Comparison of ENCODE assay signal across 8 cellular contexts in genomic region chr2:101309211-101309700, GRCh38. TPM values are rescaled to one million over a fixed set of nuclear protein-coding genes. Genes with fewer than 3 reads are reported as not detected.
DNase-seq lines count a peak whose midpoint lies in the region; ATAC-seq, FAIRE-seq and TF ChIP-seq lines count a peak whose summit lies in the region.

No MANE protein-coding gene starts in this region.

- H3K4me1 Mint-ChIP-seq in naive thymus-derived CD4-positive, alpha-beta T cell = peaks cover 50 to 76% (median 67%) of the 10 kb centered on the region in 7 donors

- ATAC-seq in naive thymus-derived CD4-positive, alpha-beta T cell = no peak

- no peak for FAIRE-seq in GM19239 (lab: Jason Lieb, UNC)

- H3K9ac ChIP-seq in HUES6 (ENCODE audit: low read length) (no peak overlapping the region), mammary epithelial cell (ENCODE audit: insufficient read depth, low read length) (no peak overlapping the region)

- peaks cover 43% of the 10 kb centered on the region for H3K79me2 ChIP-seq in mammary epithelial cell (ENCODE audit: insufficient read depth, low read length)

- CTCF ChIA-PET in mammary epithelial cell (lab: Charles Lee; ENCODE audit: low non-redundant PET) = no interaction called here
- CTCF ChIA-PET in naive thymus-derived CD4-positive, alpha-beta T cell (lab: Charles Lee) = interaction anchor here (0.8 to 1.5 kb wide), 2 partner anchors 21 to 56 kb away, joined by 3 to 9 read pairs; partner anchors contain the start of gene CNOT11

- 99% methylated on average over 6 of the region's 6 CpGs for WGBS in mammary epithelial cell (ENCODE audit: low coverage, missing lambda C conversion rate)

- in situ Hi-C loops in mammary epithelial cell (cut with MboI; ENCODE audit: low sequenced_read_pairs in 2 of 2) = no loop called here

- DNase-seq in mammary epithelial cell (no peak), COLO668 (lab: John Stamatoyannopoulos, UW; ENCODE audit: unreplicated experiment) (no peak), OCI-M2 (lab: John Stamatoyannopoulos, UW; ENCODE audit: unreplicated experiment) (no peak), epidermal melanocyte (ENCODE audit: insufficient read length, low spot score) (no peak), GM19239 (ENCODE audit: insufficient read length, low spot score) (no peak)
- DNase-seq in naive thymus-derived CD4-positive, alpha-beta T cell = no peak

- H3K27me3 ChIP-seq in HUES6 (ENCODE audit: control insufficient read depth, insufficient read depth, low read length) (peaks cover 4% of the 10 kb centered on the region; the same call in 1 of the 2 replicates), mammary epithelial cell (ENCODE audit: insufficient read depth, low read length) (no peaks in the 10 kb centered on the region)
- H3K27me3 ChIP-seq in naive thymus-derived CD4-positive, alpha-beta T cell (ENCODE audit: control insufficient read depth in 2 of 2, insufficient read depth in 2 of 2, low read length in 2 of 2) = no peaks in the 10 kb centered on the region

- H3K36me3 Mint-ChIP-seq in naive thymus-derived CD4-positive, alpha-beta T cell = peaks cover 0 to 24% (median 6%) of the 10 kb centered on the region in 5 donors

- peak overlapping the region; percentile 87 to 99 (median 92) for H3K27ac Mint-ChIP-seq in naive thymus-derived CD4-positive, alpha-beta T cell

- peak overlapping the region; percentile 97 for H2AFZ ChIP-seq in mammary epithelial cell (ENCODE audit: low read depth, low read length)

- peaks cover 7% of the 10 kb centered on the region for H4K20me1 ChIP-seq in mammary epithelial cell (ENCODE audit: insufficient read depth, low read length)

- no peak for TF ChIP-seq CTCF in 22Rv1 (IDR thresholded peaks at IDR 0.05)
- TF ChIP-seq CTCF in mammary epithelial cell (conservative IDR thresholded peaks at IDR 0.05 in 1 of 2, IDR thresholded peaks at IDR 0.05 in 1 of 2; ENCODE audit: extremely low read depth in 1 of 2, insufficient read depth in 1 of 2, low read depth in 1 of 2, low read length in 2 of 2) = no peak

- peaks cover 0 to 5% (median 0%) of the 10 kb centered on the region in 5 donors for H3K27me3 Mint-ChIP-seq in naive thymus-derived CD4-positive, alpha-beta T cell

- H3K36me3 ChIP-seq in HUES6 (ENCODE audit: control insufficient read depth, insufficient read depth, low read length) (no peaks in the 10 kb centered on the region), mammary epithelial cell (ENCODE audit: insufficient read depth, low read length) (no peaks in the 10 kb centered on the region)
- peaks cover 0 to 5% (median 0%) of the 10 kb centered on the region in 3 experiments for H3K36me3 ChIP-seq in naive thymus-derived CD4-positive, alpha-beta T cell (ENCODE audit: control insufficient read depth in 2 of 3, insufficient read depth in 3 of 3, low read length in 3 of 3)

- no TSS peak for BruUV-seq in mammary epithelial cell (replicated peaks; lab: Mats Ljungman, UMichigan)

- H3K4me3 Mint-ChIP-seq in naive thymus-derived CD4-positive, alpha-beta T cell = peak overlapping the region; percentile 88 to 100 (median 96)

- dilution Hi-C loops in mammary epithelial cell (cut with HindIII; ENCODE audit: low sequenced_read_pairs) = no loop called here

- intact Hi-C loops in mammary epithelial cell (cut with micrococcal nuclease) = no loop called here
- intact Hi-C loops in naive thymus-derived CD4-positive, alpha-beta T cell (cut with micrococcal nuclease) = loop anchor here (2.0 to 5.0 kb wide), 7 partner anchors 42 to 727 kb away; partner anchors contain the start of genes MAP4K4 (in 2 of the 2), CREG2 (in 1 of the 2) and RPL31 (in 1 of the 2)

- H3K4me1 ChIP-seq in HUES6 (ENCODE audit: control insufficient read depth, insufficient read depth, low read length) = peaks cover 14% of the 10 kb centered on the region; the same call in 1 of the 2 replicates
- H3K4me1 ChIP-seq in mammary epithelial cell (ENCODE audit: insufficient read depth, low read length) = peaks cover 29% of the 10 kb centered on the region
- peaks cover 54 to 56% of the 10 kb centered on the region in 2 donors for H3K4me1 ChIP-seq in naive thymus-derived CD4-positive, alpha-beta T cell (ENCODE audit: control insufficient read depth in 2 of 2, insufficient read depth in 2 of 2, low read length in 2 of 2)

- H3K9me3 ChIP-seq in HUES6 (ENCODE audit: control insufficient read depth, insufficient read depth, low read depth, low read length) (no peaks in the 10 kb centered on the region), mammary epithelial cell (replicated peaks; ENCODE audit: insufficient read depth, low read length) (no peaks in the 10 kb centered on the region)
- H3K9me3 ChIP-seq in naive thymus-derived CD4-positive, alpha-beta T cell (ENCODE audit: control insufficient read depth in 2 of 3, low read length in 3 of 3) = no peaks in the 10 kb centered on the region

- H3K9me3 Mint-ChIP-seq in naive thymus-derived CD4-positive, alpha-beta T cell = peaks cover 0 to 2% (median 0%) of the 10 kb centered on the region in 11 donors

- peak overlapping the region; percentile 95 for H3K4me2 ChIP-seq in mammary epithelial cell (ENCODE audit: insufficient read depth, low read depth, low read length)

- H3K27ac ChIP-seq in 22Rv1 (peak overlapping the region; percentile 52), HUES6 (ENCODE audit: low read depth, low read length) (no peak overlapping the region), mammary epithelial cell (ENCODE audit: insufficient read depth, low read depth, low read length) (no peak overlapping the region)
- peak overlapping the region; percentile 88 for H3K27ac ChIP-seq in naive thymus-derived CD4-positive, alpha-beta T cell (ENCODE audit: low read depth, low read length)

- H3K4me3 ChIP-seq in HUES6 (ENCODE audit: low read depth, low read length) (peak overlapping the region; percentile 79), mammary epithelial cell (replicated peaks in 1 of 3; ENCODE audit: insufficient read depth in 1 of 3, low read depth in 2 of 3, low read length in 3 of 3) (peak overlapping the region in 2 of 3 experiments; percentile 46 to 66)
- H3K4me3 ChIP-seq in naive thymus-derived CD4-positive, alpha-beta T cell (ENCODE audit: low read length) = peak overlapping the region; percentile 84

- POLR2A ChIA-PET in naive thymus-derived CD4-positive, alpha-beta T cell (lab: Charles Lee) = interaction anchor here (0.6 to 4.8 kb wide), 15 partner anchors 9 to 262 kb away, joined by 3 to 104 read pairs (median 4); partner anchors contain the start of gene CNOT11

RNA-seq across cellular contexts. Expression of gene RNF149, which starts 0.8 kb away (rescaled TPM):
- 10 to 100 TPM; 53.0 to 55.8 TPM for total RNA-seq in mammary epithelial cell
- polyA plus RNA-seq in mammary epithelial cell = 25.0 TPM
- 80.4 TPM for polyA minus RNA-seq in mammary epithelial cell
- 100 to 1,000 TPM in 4 of 5 experiments, 10 to 100 TPM in 1; 88.9 to 159 (median 114) TPM for total RNA-seq in naive thymus-derived CD4-positive, alpha-beta T cell
- polyA plus RNA-seq in naive thymus-derived CD4-positive, alpha-beta T cell = 10 to 100 TPM; 45.2 to 52.6 TPM

RNA-seq across cellular contexts. Expression of gene CNOT11, which starts 56.6 kb away (rescaled TPM):
- total RNA-seq in mammary epithelial cell = 10 to 100 TPM; 43.8 to 53.7 TPM
- polyA plus RNA-seq in mammary epithelial cell = 64.3 TPM
- polyA minus RNA-seq in mammary epithelial cell = 186 TPM
- total RNA-seq in naive thymus-derived CD4-positive, alpha-beta T cell = 10 to 100 TPM; 49.0 to 65.7 (median 54.3) TPM
- polyA plus RNA-seq in naive thymus-derived CD4-positive, alpha-beta T cell = 10 to 100 TPM; 60.4 to 64.0 TPM

Comparison
In these comparisons a context has a peak if more than half of its experiments do, and no peak if none do; other contexts are left out.
1. H3K27ac ChIP-seq: peak in 22Rv1 (single experiment) and naive thymus-derived CD4-positive, alpha-beta T cell (single experiment); none in HUES6 (single experiment) and mammary epithelial cell (single experiment).
2. Peak in every context shown above with its lines, with median percentiles within 50 percentile points of each other: H3K4me3 ChIP-seq.